9 cellular contexts compared by ENCODE assay signal in the genomic region with DNA sequence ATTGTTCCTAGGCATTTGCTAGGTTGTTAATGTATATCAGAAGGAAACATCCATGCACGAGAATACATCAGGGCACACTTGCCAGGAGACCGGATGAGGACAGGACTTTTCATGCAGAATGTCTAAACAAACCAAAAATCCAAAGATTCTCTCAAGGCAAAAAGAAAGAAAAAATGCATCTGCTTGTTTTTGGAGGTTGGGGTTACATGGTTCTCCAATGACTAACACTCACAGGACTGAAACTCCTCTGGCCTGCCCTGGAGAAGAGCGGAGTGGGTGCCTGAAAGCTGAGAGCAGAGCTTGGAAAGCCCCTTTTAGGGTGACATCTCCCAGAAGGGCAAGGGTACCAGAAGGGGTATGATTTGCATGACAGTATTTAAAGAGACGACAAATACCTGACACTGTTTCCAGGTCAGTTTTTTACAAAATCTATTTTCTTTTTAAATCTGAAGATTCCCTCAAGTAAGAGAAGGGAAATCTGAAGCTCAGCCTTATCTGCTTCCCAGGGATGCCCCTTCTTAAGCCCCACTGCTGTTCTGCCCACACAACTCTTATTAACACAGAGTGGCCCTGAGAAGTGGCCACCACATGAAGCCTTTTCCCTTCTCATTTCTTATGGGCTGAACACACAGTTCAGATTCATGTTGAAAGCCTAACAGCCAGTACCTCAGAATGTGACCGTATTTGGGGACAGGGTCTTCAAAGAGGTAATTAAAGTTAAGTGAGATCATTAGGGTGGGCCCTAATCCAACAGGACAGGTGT.
A peak's percentile ranks its signal among the peaks of the same experiment; 100 is the strongest.
DNase-seq lines count a peak whose midpoint lies in the region; ATAC-seq and TF ChIP-seq lines count a peak whose summit lies in the region.
"Had no signal": no experiment of that assay in that cellular context is flagged by ENCODE, and none has a peak within 500 bp of the region (broad histone marks: within the 10 kb centered on the region; RNA-seq: fewer than 3 reads in every experiment).

No MANE protein-coding gene starts in this region.

- H3K9me3 ChIP-seq in upper lobe of right lung, result no peaks in the 10 kb centered on the region

- no peaks in the 10 kb centered on the region for H3K27me3 ChIP-seq in upper lobe of right lung

- no peaks in the 10 kb centered on the region for H3K36me3 ChIP-seq in upper lobe of right lung

- TF ChIP-seq CTCF in AG10803 (conservative IDR thresholded peaks at IDR 0.05; ENCODE audit: low read length), result no peak
- TF ChIP-seq CTCF in upper lobe of right lung (IDR thresholded peaks at IDR 0.05), result no peak

- intact Hi-C loops in upper lobe of right lung (cut with DNase I), result no loop called here

- DNase-seq in AG10803 (ENCODE audit: low read depth), result peak; percentile 66
- DNase-seq in dedifferentiated amniotic fluid mesenchymal stem cell (ENCODE audit: extremely low spot score), result peak; percentile 89
- DNase-seq in occipital lobe (lab: John Stamatoyannopoulos, UW), result no peak
- DNase-seq in upper lobe of right lung, result no peak
- DNase-seq in iPS-NIHi11 (ENCODE audit: low spot score), result no peak
- no peak for DNase-seq in stimulated activated naive CD4-positive, alpha-beta T cell treated with Interleukin-2 at 50 U/mL for 16 hours (lab: John Stamatoyannopoulos, UW)

- no peak overlapping the region for H3K27ac ChIP-seq in upper lobe of right lung
- H3K27ac ChIP-seq: parathyroid adenoma had no signal

- H3K4me3 ChIP-seq in AG10803 (ENCODE audit: low read length) (no peak overlapping the region), upper lobe of right lung (no peak overlapping the region)

- ATAC-seq in GM19395 (IDR thresholded peaks at IDR 0.05; ENCODE audit: unreplicated experiment) (peak; percentile 73), HG03159 (IDR thresholded peaks at IDR 0.05; ENCODE audit: unreplicated experiment) (peak; percentile 73), upper lobe of right lung (no peak)

- H3K4me1 ChIP-seq in upper lobe of right lung, result no peaks in the 10 kb centered on the region
- H3K4me1 ChIP-seq: parathyroid adenoma had no signal

Comparison
In these comparisons a context has a peak if more than half of its experiments do, and no peak if none do; other contexts are left out.
1. DNase-seq: peak in AG10803 (single experiment) and dedifferentiated amniotic fluid mesenchymal stem cell (single experiment); none in occipital lobe (single experiment), upper lobe of right lung (single experiment), iPS-NIHi11 (single experiment) and stimulated activated naive CD4-positive, alpha-beta T cell treated with Interleukin-2 at 50 U/mL for 16 hours (single experiment).